In the genomic region with DNA sequence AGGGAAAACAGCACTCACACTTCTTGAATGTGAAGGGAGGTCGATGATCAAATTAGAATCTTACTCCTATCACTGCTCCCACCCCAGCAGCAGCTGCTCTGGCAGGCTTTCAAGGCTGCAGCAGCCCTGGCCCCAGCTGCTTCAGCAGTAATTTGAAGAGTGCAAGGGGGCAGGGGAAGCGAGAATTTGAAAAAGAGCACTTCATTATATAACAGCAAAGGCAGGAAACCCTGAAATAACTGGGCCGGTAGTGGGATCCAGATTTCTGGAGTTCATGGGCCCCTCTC, we compare ENCODE assay signal across 1 cellular context.
TF ChIP-seq lines count a peak whose summit lies in the region.

No MANE protein-coding gene starts in this region.

TF ChIP-seq in H1, 55 proteins besides CTCF, POLR2A, EP300 and RAD21 (continued from another document):
- TF ChIP-seq, protein P1, sequence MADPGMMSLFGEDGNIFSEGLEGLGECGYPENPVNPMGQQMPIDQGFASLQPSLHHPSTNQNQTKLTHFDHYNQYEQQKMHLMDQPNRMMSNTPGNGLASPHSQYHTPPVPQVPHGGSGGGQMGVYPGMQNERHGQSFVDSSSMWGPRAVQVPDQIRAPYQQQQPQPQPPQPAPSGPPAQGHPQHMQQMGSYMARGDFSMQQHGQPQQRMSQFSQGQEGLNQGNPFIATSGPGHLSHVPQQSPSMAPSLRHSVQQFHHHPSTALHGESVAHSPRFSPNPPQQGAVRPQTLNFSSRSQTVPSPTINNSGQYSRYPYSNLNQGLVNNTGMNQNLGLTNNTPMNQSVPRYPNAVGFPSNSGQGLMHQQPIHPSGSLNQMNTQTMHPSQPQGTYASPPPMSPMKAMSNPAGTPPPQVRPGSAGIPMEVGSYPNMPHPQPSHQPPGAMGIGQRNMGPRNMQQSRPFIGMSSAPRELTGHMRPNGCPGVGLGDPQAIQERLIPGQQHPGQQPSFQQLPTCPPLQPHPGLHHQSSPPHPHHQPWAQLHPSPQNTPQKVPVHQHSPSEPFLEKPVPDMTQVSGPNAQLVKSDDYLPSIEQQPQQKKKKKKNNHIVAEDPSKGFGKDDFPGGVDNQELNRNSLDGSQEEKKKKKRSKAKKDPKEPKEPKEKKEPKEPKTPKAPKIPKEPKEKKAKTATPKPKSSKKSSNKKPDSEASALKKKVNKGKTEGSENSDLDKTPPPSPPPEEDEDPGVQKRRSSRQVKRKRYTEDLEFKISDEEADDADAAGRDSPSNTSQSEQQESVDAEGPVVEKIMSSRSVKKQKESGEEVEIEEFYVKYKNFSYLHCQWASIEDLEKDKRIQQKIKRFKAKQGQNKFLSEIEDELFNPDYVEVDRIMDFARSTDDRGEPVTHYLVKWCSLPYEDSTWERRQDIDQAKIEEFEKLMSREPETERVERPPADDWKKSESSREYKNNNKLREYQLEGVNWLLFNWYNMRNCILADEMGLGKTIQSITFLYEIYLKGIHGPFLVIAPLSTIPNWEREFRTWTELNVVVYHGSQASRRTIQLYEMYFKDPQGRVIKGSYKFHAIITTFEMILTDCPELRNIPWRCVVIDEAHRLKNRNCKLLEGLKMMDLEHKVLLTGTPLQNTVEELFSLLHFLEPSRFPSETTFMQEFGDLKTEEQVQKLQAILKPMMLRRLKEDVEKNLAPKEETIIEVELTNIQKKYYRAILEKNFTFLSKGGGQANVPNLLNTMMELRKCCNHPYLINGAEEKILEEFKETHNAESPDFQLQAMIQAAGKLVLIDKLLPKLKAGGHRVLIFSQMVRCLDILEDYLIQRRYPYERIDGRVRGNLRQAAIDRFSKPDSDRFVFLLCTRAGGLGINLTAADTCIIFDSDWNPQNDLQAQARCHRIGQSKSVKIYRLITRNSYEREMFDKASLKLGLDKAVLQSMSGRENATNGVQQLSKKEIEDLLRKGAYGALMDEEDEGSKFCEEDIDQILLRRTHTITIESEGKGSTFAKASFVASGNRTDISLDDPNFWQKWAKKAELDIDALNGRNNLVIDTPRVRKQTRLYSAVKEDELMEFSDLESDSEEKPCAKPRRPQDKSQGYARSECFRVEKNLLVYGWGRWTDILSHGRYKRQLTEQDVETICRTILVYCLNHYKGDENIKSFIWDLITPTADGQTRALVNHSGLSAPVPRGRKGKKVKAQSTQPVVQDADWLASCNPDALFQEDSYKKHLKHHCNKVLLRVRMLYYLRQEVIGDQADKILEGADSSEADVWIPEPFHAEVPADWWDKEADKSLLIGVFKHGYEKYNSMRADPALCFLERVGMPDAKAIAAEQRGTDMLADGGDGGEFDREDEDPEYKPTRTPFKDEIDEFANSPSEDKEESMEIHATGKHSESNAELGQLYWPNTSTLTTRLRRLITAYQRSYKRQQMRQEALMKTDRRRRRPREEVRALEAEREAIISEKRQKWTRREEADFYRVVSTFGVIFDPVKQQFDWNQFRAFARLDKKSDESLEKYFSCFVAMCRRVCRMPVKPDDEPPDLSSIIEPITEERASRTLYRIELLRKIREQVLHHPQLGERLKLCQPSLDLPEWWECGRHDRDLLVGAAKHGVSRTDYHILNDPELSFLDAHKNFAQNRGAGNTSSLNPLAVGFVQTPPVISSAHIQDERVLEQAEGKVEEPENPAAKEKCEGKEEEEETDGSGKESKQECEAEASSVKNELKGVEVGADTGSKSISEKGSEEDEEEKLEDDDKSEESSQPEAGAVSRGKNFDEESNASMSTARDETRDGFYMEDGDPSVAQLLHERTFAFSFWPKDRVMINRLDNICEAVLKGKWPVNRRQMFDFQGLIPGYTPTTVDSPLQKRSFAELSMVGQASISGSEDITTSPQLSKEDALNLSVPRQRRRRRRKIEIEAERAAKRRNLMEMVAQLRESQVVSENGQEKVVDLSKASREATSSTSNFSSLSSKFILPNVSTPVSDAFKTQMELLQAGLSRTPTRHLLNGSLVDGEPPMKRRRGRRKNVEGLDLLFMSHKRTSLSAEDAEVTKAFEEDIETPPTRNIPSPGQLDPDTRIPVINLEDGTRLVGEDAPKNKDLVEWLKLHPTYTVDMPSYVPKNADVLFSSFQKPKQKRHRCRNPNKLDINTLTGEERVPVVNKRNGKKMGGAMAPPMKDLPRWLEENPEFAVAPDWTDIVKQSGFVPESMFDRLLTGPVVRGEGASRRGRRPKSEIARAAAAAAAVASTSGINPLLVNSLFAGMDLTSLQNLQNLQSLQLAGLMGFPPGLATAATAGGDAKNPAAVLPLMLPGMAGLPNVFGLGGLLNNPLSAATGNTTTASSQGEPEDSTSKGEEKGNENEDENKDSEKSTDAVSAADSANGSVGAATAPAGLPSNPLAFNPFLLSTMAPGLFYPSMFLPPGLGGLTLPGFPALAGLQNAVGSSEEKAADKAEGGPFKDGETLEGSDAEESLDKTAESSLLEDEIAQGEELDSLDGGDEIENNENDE (IDR thresholded peaks at IDR 0.05; ENCODE audit: insufficient replicate concordance, low read length) = no peak
- TF ChIP-seq YY1 (IDR thresholded peaks at IDR 0.05; ENCODE audit: low read depth, low read length) = no peak
